Comparison of ENCODE assay signal across 31 cellular contexts in genomic region chr14:69917287-69917686, GRCh38. TPM values are rescaled to one million over a fixed set of nuclear protein-coding genes. Genes with fewer than 3 reads are reported as not detected.
"Had no signal": no experiment of that assay in that cellular context is flagged by ENCODE, and none has a peak within 500 bp of the region (broad histone marks: within the 10 kb centered on the region; RNA-seq: fewer than 3 reads in every experiment).

No MANE protein-coding gene starts in this region.

- H3K9me3 Mint-ChIP-seq: activated naive CD4-positive, alpha-beta T cell treated with anti-CD3 and anti-CD28 coated beads, Interleukin-2, amount 50 U/mL, for 24 hours; activated naive CD8-positive, alpha-beta T cell treated with anti-CD3 and anti-CD28 coated beads, Interleukin-2, amount 50 U/mL, for 24 hours; activated T-helper 2 cell treated with anti-CD3 and anti-CD28 coated beads, Interferon-gamma antibody, Interleukin-2, Interleukin-4, amounts not matched to agents 10 μg/mL and 5 μg/mL and 100 μg/mL, durations not matched to agents 14 hours and 24 hours and 36 hours; central memory CD8-positive, alpha-beta T cell; mesothelial cell of epicardium; nephron progenitor cell; stimulated activated memory B cell treated with anti-CD40 and anti-IgM and Interleukin-4, amounts not matched to agents 10 μg/mL and 1 μg/mL and 100 μg/mL, for 72 hours; T-helper 2 cell treated with Interferon-gamma antibody and Interleukin-4, amounts not matched to agents 5 μg/mL and 100 μg/mL, for 36 hours had no signal

- H3K9me3 ChIP-seq: colonic mucosa, neutrophil, ovary, prostate gland, sigmoid colon, stomach, thyroid gland, upper lobe of left lung had no signal

- H3K4me1 ChIP-seq: colonic mucosa, gastroesophageal sphincter, prostate gland, sigmoid colon, stomach, upper lobe of left lung had no signal

- H3K27ac Mint-ChIP-seq: activated CD4-positive, alpha-beta T cell treated with anti-CD3 and anti-CD28 coated beads for 36 hours; activated CD8-positive, alpha-beta memory T cell treated with anti-CD3 and anti-CD28 coated beads, Interleukin-2, amount 10 ng/mL, durations not matched to agents 7 days and 5 days; activated CD8-positive, alpha-beta T cell treated with anti-CD3 and anti-CD28 coated beads, Interleukin-2, amount 10 ng/mL, durations not matched to agents 7 days and 5 days; activated naive CD4-positive, alpha-beta T cell treated with anti-CD3 and anti-CD28 coated beads, Interleukin-2, amount 50 U/mL, for 24 hours; activated naive CD8-positive, alpha-beta T cell treated with anti-CD3 and anti-CD28 coated beads, Interleukin-2, amount 50 U/mL, for 24 hours; activated T-helper 2 cell treated with anti-CD3 and anti-CD28 coated beads, Interferon-gamma antibody, Interleukin-2, Interleukin-4, amounts not matched to agents 10 μg/mL and 5 μg/mL and 100 μg/mL, durations not matched to agents 14 hours and 24 hours and 36 hours; mesothelial cell of epicardium; naive B cell; stimulated activated memory B cell treated with anti-CD40 and anti-IgM and Interleukin-4, amounts not matched to agents 10 μg/mL and 1 μg/mL and 100 μg/mL, for 72 hours; T-helper 2 cell treated with Interferon-gamma antibody and Interleukin-4, amounts not matched to agents 5 μg/mL and 100 μg/mL, for 36 hours had no signal

- H3K4me2 ChIP-seq: hepatocyte had no signal

- DNase-seq: activated CD4-positive, alpha-beta T cell treated with anti-CD3 and anti-CD28 coated beads for 36 hours; activated CD4-positive, CD25-positive, alpha-beta regulatory T cell; activated CD8-positive, alpha-beta memory T cell treated with anti-CD3 and anti-CD28 coated beads, Interleukin-2, amount 10 ng/mL, durations not matched to agents 7 days and 5 days; activated CD8-positive, alpha-beta T cell treated with anti-CD3 and anti-CD28 coated beads, Interleukin-2, amount 10 ng/mL, durations not matched to agents 7 days and 5 days; activated naive CD8-positive, alpha-beta T cell treated with anti-CD3 and anti-CD28 coated beads, Interleukin-2, amount 50 U/mL, for 24 hours; activated T-cell treated with anti-CD3 and anti-CD28 coated beads, Interleukin-2, amount 50 U/mL, for 48 hours; amygdala; colonic mucosa; effector CD8-positive, alpha-beta T cell; erythroblast; naive B cell; nephron progenitor cell; ovary; sigmoid colon; small intestine; stimulated activated CD4-positive, alpha-beta T cell treated with anti-CD3 and anti-CD28 coated beads, Interleukin-4, amount 100 ng/mL, for 4 hours; stimulated activated CD8-positive, alpha-beta memory T cell treated with anti-CD3 and anti-CD28 coated beads, Interleukin-4, amount 100 ng/mL, for 48 hours; stomach; thyroid gland; upper lobe of left lung had no signal

- H3K36me3 ChIP-seq: colonic mucosa, gastroesophageal sphincter, neutrophil, ovary, prostate gland, sigmoid colon, stomach, thyroid gland, upper lobe of left lung had no signal

- H2AFZ ChIP-seq: hepatocyte had no signal

- H3K4me3 ChIP-seq: colonic mucosa, gastroesophageal sphincter, hepatocyte, ovary, prostate gland, sigmoid colon, stomach, thyroid gland, upper lobe of left lung had no signal

- H3K36me3 Mint-ChIP-seq: activated CD8-positive, alpha-beta memory T cell treated with anti-CD3 and anti-CD28 coated beads, Interleukin-2, amount 10 ng/mL, durations not matched to agents 7 days and 5 days; activated naive CD4-positive, alpha-beta T cell treated with anti-CD3 and anti-CD28 coated beads, Interleukin-2, amount 50 U/mL, for 24 hours; mesothelial cell of epicardium; naive B cell; stimulated activated memory B cell treated with anti-CD40 and anti-IgM and Interleukin-4, amounts not matched to agents 10 μg/mL and 1 μg/mL and 100 μg/mL, for 72 hours had no signal

- H3K4me1 Mint-ChIP-seq: activated CD4-positive, alpha-beta T cell treated with anti-CD3 and anti-CD28 coated beads for 36 hours; activated CD8-positive, alpha-beta memory T cell treated with anti-CD3 and anti-CD28 coated beads, Interleukin-2, amount 10 ng/mL, durations not matched to agents 7 days and 5 days; activated naive CD4-positive, alpha-beta T cell treated with anti-CD3 and anti-CD28 coated beads, Interleukin-2, amount 50 U/mL, for 24 hours; activated naive CD8-positive, alpha-beta T cell treated with anti-CD3 and anti-CD28 coated beads, Interleukin-2, amount 50 U/mL, for 24 hours; central memory CD8-positive, alpha-beta T cell; mesothelial cell of epicardium; naive B cell; stimulated activated memory B cell treated with anti-CD40 and anti-IgM and Interleukin-4, amounts not matched to agents 10 μg/mL and 1 μg/mL and 100 μg/mL, for 72 hours had no signal

- H3K27ac ChIP-seq: colonic mucosa, gastroesophageal sphincter, hepatocyte, neutrophil, ovary, prostate gland, sigmoid colon, stomach, thyroid gland, upper lobe of left lung had no signal

- H3K4me3 Mint-ChIP-seq: activated CD4-positive, alpha-beta T cell treated with anti-CD3 and anti-CD28 coated beads for 36 hours; activated CD8-positive, alpha-beta memory T cell treated with anti-CD3 and anti-CD28 coated beads, Interleukin-2, amount 10 ng/mL, durations not matched to agents 7 days and 5 days; activated CD8-positive, alpha-beta T cell treated with anti-CD3 and anti-CD28 coated beads, Interleukin-2, amount 10 ng/mL, durations not matched to agents 7 days and 5 days; activated naive CD4-positive, alpha-beta T cell treated with anti-CD3 and anti-CD28 coated beads, Interleukin-2, amount 50 U/mL, for 24 hours; activated naive CD8-positive, alpha-beta T cell treated with anti-CD3 and anti-CD28 coated beads, Interleukin-2, amount 50 U/mL, for 24 hours; central memory CD8-positive, alpha-beta T cell; mesothelial cell of epicardium; naive B cell; nephron progenitor cell; stimulated activated memory B cell treated with anti-CD40 and anti-IgM and Interleukin-4, amounts not matched to agents 10 μg/mL and 1 μg/mL and 100 μg/mL, for 72 hours; T-helper 2 cell treated with Interferon-gamma antibody and Interleukin-4, amounts not matched to agents 5 μg/mL and 100 μg/mL, for 36 hours had no signal

- ATAC-seq: activated CD4-positive, alpha-beta T cell treated with anti-CD3 and anti-CD28 coated beads for 36 hours; activated CD8-positive, alpha-beta memory T cell treated with anti-CD3 and anti-CD28 coated beads, Interleukin-2, amount 10 ng/mL, durations not matched to agents 7 days and 5 days; activated CD8-positive, alpha-beta T cell treated with anti-CD3 and anti-CD28 coated beads, Interleukin-2, amount 10 ng/mL, durations not matched to agents 7 days and 5 days; activated naive CD8-positive, alpha-beta T cell treated with anti-CD3 and anti-CD28 coated beads, Interleukin-2, amount 50 U/mL, for 24 hours; gastroesophageal sphincter; stimulated activated memory B cell treated with anti-CD40 and anti-IgM and Interleukin-4, amounts not matched to agents 10 μg/mL and 1 μg/mL and 100 μg/mL, for 72 hours had no signal

- H3K27me3 ChIP-seq: colonic mucosa, hepatocyte, ovary, sigmoid colon, stomach, thyroid gland, upper lobe of left lung had no signal

RNA-seq across cellular contexts. Expression of gene SMOC1, which starts 38.1 kb away (rescaled TPM):
- total RNA-seq: activated CD4-positive, alpha-beta T cell treated with anti-CD3 and anti-CD28 coated beads for 36 hours; activated CD8-positive, alpha-beta memory T cell treated with anti-CD3 and anti-CD28 coated beads, Interleukin-2, amount 10 ng/mL, durations not matched to agents 7 days and 5 days; activated CD8-positive, alpha-beta T cell treated with anti-CD3 and anti-CD28 coated beads, Interleukin-2, amount 10 ng/mL, durations not matched to agents 7 days and 5 days; activated T-helper 2 cell treated with anti-CD3 and anti-CD28 coated beads, Interferon-gamma antibody, Interleukin-2, Interleukin-4, amounts not matched to agents 10 μg/mL and 5 μg/mL and 100 μg/mL, durations not matched to agents 14 hours and 24 hours and 36 hours; fibroblast of villous mesenchyme had no signal
